24 cellular contexts compared by ENCODE assay signal in genomic region chr4:186326391-186326790, GRCh38.
"Had no signal": no experiment of that assay in that cellular context is flagged by ENCODE, and none has a peak within 500 bp of the region (broad histone marks: within the 10 kb centered on the region; RNA-seq: fewer than 3 reads in every experiment).

No MANE protein-coding gene starts in this region.

- H3K4me3 ChIP-seq: cardiac muscle cell, SK-N-MC had no signal

- H3K36me3 ChIP-seq: cardiac muscle cell had no signal

- H3K27ac ChIP-seq: cardiac muscle cell, SK-N-MC had no signal

- H3K27me3 ChIP-seq: cardiac muscle cell had no signal

- ATAC-seq: activated T-helper 17 cell treated with anti-CD3 and anti-CD28 coated beads, Interleukin-2, amount 50 U/mL, for 72 hours; Panc1; Right ventricle myocardium inferior; T-cell had no signal

- DNase-seq: activated CD4-positive, alpha-beta memory T cell treated with anti-CD3 and anti-CD28 coated beads for 36 hours; activated CD4-positive, alpha-beta T cell treated with anti-CD3 and anti-CD28 coated beads, Interleukin-2, amount 10 ng/mL, durations not matched to agents 7 days and 5 days; activated CD4-positive, CD25-positive, alpha-beta regulatory T cell; activated gamma-delta T cell; activated naive CD4-positive, alpha-beta T cell treated with anti-CD3 and anti-CD28 coated beads for 36 hours; activated T-cell treated with anti-CD3 and anti-CD28 coated beads for 4 hours; activated T-cell treated with anti-CD3 and anti-CD28 coated beads, Interleukin-2, amount 50 U/mL, for 48 hours; amygdala; MM.1S; NCI-H146; NCI-H187 treated with DMSO at 0.1 percent for 48 hours; NCI-H446; NCI-H524; NCI-H774; OCI-M1; RPMI8226; T-cell; T-helper 2 cell; T1000 had no signal
